Comparison of ENCODE assay signal across 10 cellular contexts in the genomic region with DNA sequence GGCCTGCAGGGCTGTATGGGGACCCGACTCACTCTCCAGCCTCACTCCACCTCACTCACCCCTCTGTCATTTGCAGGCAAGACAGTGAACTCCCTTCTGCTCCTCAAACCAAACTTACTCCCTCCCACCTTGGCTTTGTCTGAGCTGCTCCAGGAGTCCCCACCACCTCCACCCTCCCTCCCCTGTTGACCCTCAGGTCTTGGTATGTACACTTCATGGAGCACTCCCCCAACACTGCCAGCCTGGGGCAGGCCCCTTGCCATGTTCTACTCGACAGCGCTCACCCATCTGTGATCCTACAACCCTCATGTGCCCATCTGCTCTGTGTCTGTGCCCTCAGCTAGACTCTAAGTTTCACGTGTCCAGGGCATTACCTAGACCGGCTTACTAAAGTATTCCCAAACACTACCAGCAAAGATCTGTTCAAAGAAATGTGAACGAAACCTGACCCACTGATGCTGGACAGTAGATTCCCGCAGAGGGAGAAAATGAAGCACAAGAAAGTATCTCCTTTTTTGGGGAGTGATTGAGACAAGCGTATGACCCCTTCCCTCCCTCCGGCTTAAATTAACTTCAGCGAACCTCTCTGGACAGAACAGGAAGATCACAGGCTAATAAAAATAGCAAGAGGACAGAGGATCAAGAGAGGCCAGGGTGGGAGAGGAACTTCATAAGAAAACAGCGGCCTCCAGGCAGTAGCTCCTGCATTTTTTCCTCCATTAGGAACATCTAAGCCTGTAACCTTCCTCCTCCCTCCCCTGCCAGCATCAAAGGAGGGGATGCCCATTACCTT.
DNase-seq lines count a peak whose midpoint lies in the region; ATAC-seq and TF ChIP-seq lines count a peak whose summit lies in the region.
"Had no signal": no experiment of that assay in that cellular context is flagged by ENCODE, and none has a peak within 500 bp of the region (broad histone marks: within the 10 kb centered on the region; RNA-seq: fewer than 3 reads in every experiment).

No MANE protein-coding gene starts in this region.

- POLR2A ChIA-PET in AG04450 (lab: Yijun Ruan, JAX): interaction anchor here (0.6 to 1.8 kb wide), 6 partner anchors 10 to 111 kb away, joined by 3 to 7 read pairs (median 3); no protein-coding TSS in a partner anchor

- H3K27ac Mint-ChIP-seq in effector memory CD8-positive, alpha-beta T cell: peak overlapping the region; percentile 81 to 85
- peak overlapping the region; percentile 76 to 91 (median 83) for H3K27ac Mint-ChIP-seq in nephron
- H3K27ac Mint-ChIP-seq: activated CD4-positive, alpha-beta T cell treated with anti-CD3 and anti-CD28 coated beads, Interleukin-2, amount 10 ng/mL, durations not matched to agents 7 days and 5 days had no signal

- ATAC-seq in HG02678 (IDR thresholded peaks at IDR 0.05; ENCODE audit: unreplicated experiment) (peak; percentile 11), GM18868 (IDR thresholded peaks at IDR 0.05; ENCODE audit: unreplicated experiment) (no peak)
- no peak for ATAC-seq in effector memory CD8-positive, alpha-beta T cell (replicated peaks)

- no peaks in the 10 kb centered on the region for H3K9me3 Mint-ChIP-seq in effector memory CD8-positive, alpha-beta T cell
- H3K9me3 Mint-ChIP-seq in nephron: no peaks in the 10 kb centered on the region

- peak overlapping the region; percentile 71 for H3K27ac ChIP-seq in AG04450 (ENCODE audit: low read depth, low read length)

- no peaks in the 10 kb centered on the region for H3K9me3 ChIP-seq in AG04450 (ENCODE audit: control insufficient read depth, insufficient read depth, low read length)

- CTCF ChIA-PET in AG04450 (lab: Charles Lee): interaction anchor here (1.0 kb wide), 1 partner anchor 117 kb away, joined by 5 read pairs; no protein-coding TSS in a partner anchor

- no peaks in the 10 kb centered on the region for H3K27me3 Mint-ChIP-seq in effector memory CD8-positive, alpha-beta T cell
- H3K27me3 Mint-ChIP-seq in nephron (ENCODE audit: low read depth): peaks cover 5% of the 10 kb centered on the region
- H3K27me3 Mint-ChIP-seq: activated CD4-positive, alpha-beta T cell treated with anti-CD3 and anti-CD28 coated beads, Interleukin-2, amount 10 ng/mL, durations not matched to agents 7 days and 5 days had no signal

- H3K4me1 Mint-ChIP-seq in effector memory CD8-positive, alpha-beta T cell (ENCODE audit: low read depth in 2 of 2): peaks cover 29 to 42% of the 10 kb centered on the region in 2 donors
- H3K4me1 Mint-ChIP-seq in nephron: peaks cover 40% of the 10 kb centered on the region

- no peak for TF ChIP-seq CTCF in AG04450 (IDR thresholded peaks at IDR 0.05; ENCODE audit: low read depth, low read length)
- TF ChIP-seq CTCF in nephron (IDR thresholded peaks at IDR 0.05; ENCODE audit: unreplicated experiment in 3 of 3): no peak

- no peak overlapping the region for H3K4me3 Mint-ChIP-seq in effector memory CD8-positive, alpha-beta T cell
- peak overlapping the region in 2 of 3 experiments; percentile 1 to 18 for H3K4me3 Mint-ChIP-seq in nephron
- H3K4me3 Mint-ChIP-seq: activated CD4-positive, alpha-beta T cell treated with anti-CD3 and anti-CD28 coated beads, Interleukin-2, amount 10 ng/mL, durations not matched to agents 7 days and 5 days had no signal

- H3K36me3 Mint-ChIP-seq in effector memory CD8-positive, alpha-beta T cell (ENCODE audit: insufficient read depth): peaks cover 18% of the 10 kb centered on the region
- no peaks in the 10 kb centered on the region for H3K36me3 Mint-ChIP-seq in nephron (ENCODE audit: low read depth)

- DNase-seq in AG04450 (ENCODE audit: low read depth, low spot score): no peak
- DNase-seq in effector memory CD8-positive, alpha-beta T cell: no peak
- no peak for DNase-seq in COLO668 (lab: John Stamatoyannopoulos, UW; ENCODE audit: unreplicated experiment)
- DNase-seq in cerebellar nuclear complex (lab: John Stamatoyannopoulos, UW): no peak
- no peak for DNase-seq in NCI-H1436 (lab: John Stamatoyannopoulos, UW)
- DNase-seq: activated CD4-positive, alpha-beta T cell treated with anti-CD3 and anti-CD28 coated beads, Interleukin-2, amount 10 ng/mL, durations not matched to agents 7 days and 5 days; stimulated activated CD4-positive, alpha-beta T cell treated with anti-CD3 and anti-CD28 coated beads, Interleukin-4, amount 100 ng/mL, for 1 hour had no signal

- H3K4me3 ChIP-seq in AG04450 (ENCODE audit: low read depth, low read length): no peak overlapping the region

- H3K27me3 ChIP-seq in AG04450 (ENCODE audit: control insufficient read depth, insufficient read depth, low read length): no peaks in the 10 kb centered on the region

Comparison
In these comparisons a context has a peak if more than half of its experiments do, and no peak if none do; other contexts are left out.
1. H3K4me3 Mint-ChIP-seq: peak in nephron (2 of 3); none in effector memory CD8-positive, alpha-beta T cell (0 of 2).